ENCODE assay signal across 1 cellular context in genomic region chr21:28257276-28257675, GRCh38.
A peak's percentile ranks its signal among the peaks of the same experiment; 100 is the strongest.
TF ChIP-seq lines count a peak whose summit lies in the region.

No MANE protein-coding gene starts in this region.

TF ChIP-seq in HepG2, 621 proteins besides CTCF, POLR2A, EP300 and RAD21 (continued from another document):
- TF ChIP-seq AHDC1 (CRISPR knock-in tag; IDR thresholded peaks at IDR 0.05; ENCODE audit: borderline replicate concordance) (peak; percentile 35; the same call in 1 of the 2 replicates), SOX6 (IDR thresholded peaks at IDR 0.05) (no peak), SOX6 (CRISPR knock-in tag; IDR thresholded peaks at IDR 0.05) (peak; percentile 87), HOMEZ (CRISPR knock-in tag; IDR thresholded peaks at IDR 0.05; ENCODE audit: low read depth) (peak; percentile 14; the same call in 1 of the 2 replicates), NCOA2 (CRISPR knock-in tag; IDR thresholded peaks at IDR 0.05) (peak; percentile 44; the same call in 1 of the 2 replicates), HNF4A (CRISPR knock-in tag; IDR thresholded peaks at IDR 0.05) (0 out of 2 replicates have a peak, but pooled peaks have one; percentile 25), ARID5B (CRISPR knock-in tag; IDR thresholded peaks at IDR 0.05) (peak; percentile 67), FOXA3 (CRISPR knock-in tag; IDR thresholded peaks at IDR 0.05) (peak; percentile 36; the same call in 1 of the 2 replicates), KLF16 (CRISPR knock-in tag; IDR thresholded peaks at IDR 0.05) (no peak), MED1 (CRISPR knock-in tag; IDR thresholded peaks at IDR 0.05) (peak; percentile 30; the same call in 1 of the 2 replicates), ZNF275 (CRISPR knock-in tag; IDR thresholded peaks at IDR 0.05; ENCODE audit: borderline replicate concordance) (no peak), HMG20A (CRISPR knock-in tag; IDR thresholded peaks at IDR 0.05; ENCODE audit: borderline replicate concordance) (0 out of 2 replicates have a peak, but pooled peaks have one; percentile 18), SOX5 (CRISPR knock-in tag; IDR thresholded peaks at IDR 0.05; ENCODE audit: borderline replicate concordance) (peak; percentile 93), RARA (CRISPR knock-in tag; IDR thresholded peaks at IDR 0.05) (peak; percentile 42; the same call in 1 of the 2 replicates), JDP2 (CRISPR knock-in tag; IDR thresholded peaks at IDR 0.05; ENCODE audit: borderline replicate concordance) (no peak), GATAD2A (CRISPR knock-in tag; IDR thresholded peaks at IDR 0.05) (peak; percentile 59), TP53 (CRISPR knock-in tag; conservative IDR thresholded peaks at IDR 0.05) (no peak), ELF1 (CRISPR knock-in tag; IDR thresholded peaks at IDR 0.05) (no peak), CEBPG (CRISPR knock-in tag; IDR thresholded peaks at IDR 0.05) (peak; percentile 61), ZMYM4 (CRISPR knock-in tag; IDR thresholded peaks at IDR 0.05) (peak; percentile 14; the same call in 1 of the 2 replicates), SAP130 (CRISPR knock-in tag; IDR thresholded peaks at IDR 0.05; ENCODE audit: low read depth) (peak; percentile 19; the same call in 1 of the 2 replicates), SKI (IDR thresholded peaks at IDR 0.05; ENCODE audit: partially characterized antibody) (no peak), FOXP1 (IDR thresholded peaks at IDR 0.05) (no peak), FOXP1 (CRISPR knock-in tag; IDR thresholded peaks at IDR 0.05) (peak; percentile 51; the same call in 1 of the 2 replicates), ZNF558 (CRISPR knock-in tag; IDR thresholded peaks at IDR 0.05; ENCODE audit: borderline replicate concordance) (no peak), FOXK1 (CRISPR knock-in tag; IDR thresholded peaks at IDR 0.05; ENCODE audit: borderline replicate concordance, low read depth) (0 out of 2 replicates have a peak, but pooled peaks have one; percentile 12), IRF1 (CRISPR knock-in tag; IDR thresholded peaks at IDR 0.05; ENCODE audit: low read depth) (no peak)
